Comparison of ENCODE assay signal across 8 cellular contexts in the genomic region with DNA sequence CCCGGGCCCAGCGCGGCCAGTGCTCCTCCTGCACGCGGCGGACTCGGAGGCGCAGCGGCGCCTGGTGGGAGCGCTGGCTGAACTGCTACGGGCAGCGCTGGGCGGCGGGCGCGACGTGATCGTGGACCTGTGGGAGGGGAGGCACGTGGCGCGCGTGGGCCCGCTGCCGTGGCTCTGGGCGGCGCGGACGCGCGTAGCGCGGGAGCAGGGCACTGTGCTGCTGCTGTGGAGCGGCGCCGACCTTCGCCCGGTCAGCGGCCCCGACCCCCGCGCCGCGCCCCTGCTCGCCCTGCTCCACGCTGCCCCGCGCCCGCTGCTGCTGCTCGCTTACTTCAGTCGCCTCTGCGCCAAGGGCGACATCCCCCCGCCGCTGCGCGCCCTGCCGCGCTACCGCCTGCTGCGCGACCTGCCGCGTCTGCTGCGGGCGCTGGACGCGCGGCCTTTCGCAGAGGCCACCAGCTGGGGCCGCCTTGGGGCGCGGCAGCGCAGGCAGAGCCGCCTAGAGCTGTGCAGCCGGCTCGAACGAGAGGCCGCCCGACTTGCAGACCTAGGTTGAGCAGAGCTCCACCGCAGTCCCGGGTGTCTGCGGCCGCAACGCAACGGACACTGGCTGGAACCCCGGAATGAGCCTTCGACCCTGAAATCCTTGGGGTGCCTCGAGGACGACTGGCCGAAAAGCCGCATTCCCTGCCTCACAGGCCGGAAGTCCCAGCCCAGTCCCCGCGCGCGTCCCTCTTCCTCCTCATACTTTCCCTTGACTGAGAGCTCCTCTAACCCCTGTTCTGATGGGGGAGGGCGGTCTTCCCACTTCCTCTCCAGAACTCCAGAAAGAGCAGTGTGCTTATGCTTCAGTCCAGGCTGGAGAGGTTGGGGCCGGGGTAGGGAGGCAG. TPM values are rescaled to one million over a fixed set of nuclear protein-coding genes. Genes with fewer than 3 reads are reported as not detected.
A peak's percentile ranks its signal among the peaks of the same experiment; 100 is the strongest.
DNase-seq lines count a peak whose midpoint lies in the region; ATAC-seq and TF ChIP-seq lines count a peak whose summit lies in the region.

No MANE protein-coding gene starts in this region.

- H3K4me3 ChIP-seq in SK-N-MC (peak overlapping the region; percentile 59), colonic mucosa (peak overlapping the region; percentile 57)

- H3K27me3 ChIP-seq in colonic mucosa: no peaks in the 10 kb centered on the region

- intact Hi-C loops in colonic mucosa (cut with DNase I): no loop called here

- H3K9ac ChIP-seq in SK-N-MC (ENCODE audit: insufficient read length) (no peak overlapping the region), colonic mucosa (ENCODE audit: low read depth in 2 of 2, low read length in 2 of 2) (peak overlapping the region; percentile 80 to 81)

- H3K27ac ChIP-seq in SK-N-MC (no peak overlapping the region), colonic mucosa (peak overlapping the region; percentile 85)

- no peak for TF ChIP-seq CTCF in colonic mucosa (IDR thresholded peaks at IDR 0.05)

- peak; percentile 37 for ATAC-seq in HG03066 (IDR thresholded peaks at IDR 0.05; ENCODE audit: low read depth, unreplicated experiment)
- no peak for ATAC-seq in HG02884 (IDR thresholded peaks at IDR 0.05; ENCODE audit: unreplicated experiment)
- ATAC-seq in GM21786 (IDR thresholded peaks at IDR 0.05; ENCODE audit: unreplicated experiment): no peak

- H3K36me3 ChIP-seq in SK-N-MC (ENCODE audit: insufficient read depth, low read length) (no peaks in the 10 kb centered on the region), colonic mucosa (no peaks in the 10 kb centered on the region)

- peaks cover 6% of the 10 kb centered on the region for H3K4me1 ChIP-seq in colonic mucosa

- H3K9me3 ChIP-seq in SK-N-MC (ENCODE audit: low read depth, low read length) (no peaks in the 10 kb centered on the region), colonic mucosa (no peaks in the 10 kb centered on the region)

- DNase-seq in ELF-1 (ENCODE audit: low read depth, low spot score) (peak; percentile 74), SK-N-MC (ENCODE audit: low read depth, low spot score) (no peak), colonic mucosa (peak; percentile 74), left kidney (ENCODE audit: low read depth, low spot score) (peak; percentile 86)
- DNase-seq in stimulated activated CD4-positive, alpha-beta T cell treated with anti-CD3 and anti-CD28 coated beads, Interleukin-4, amount 100 ng/mL, for 4 hours: peak; percentile 10 to 30

RNA-seq across cellular contexts. Expression of gene IL17RC, which starts 1.4 kb away (rescaled TPM):
- total RNA-seq in colonic mucosa: 10 to 100 TPM; 21.2 to 26.8 TPM

RNA-seq across cellular contexts. Expression of gene IL17RE, which starts 12.8 kb away (rescaled TPM):
- 10 to 100 TPM; 66.4 to 71.4 TPM for total RNA-seq in colonic mucosa

RNA-seq across cellular contexts. Expression of gene CRELD1, which starts 18.1 kb away (rescaled TPM):
- 10 to 100 TPM; 23.3 to 40.4 TPM for total RNA-seq in colonic mucosa

RNA-seq across cellular contexts. Expression of gene JAGN1, which starts 25.1 kb away (rescaled TPM):
- 10 to 100 TPM; 43.7 to 51.2 TPM for total RNA-seq in colonic mucosa

RNA-seq across cellular contexts. Expression of gene CIDEC, which starts 35.4 kb away (rescaled TPM):
- 1 to 10 TPM; 4.5 to 8.9 TPM for total RNA-seq in colonic mucosa
